Comparison of ENCODE assay signal across 20 cellular contexts in genomic region chr10:132639470-132639869, GRCh38.
DNase-seq lines count a peak whose midpoint lies in the region; TF ChIP-seq lines count a peak whose summit lies in the region.
"Had no signal": no experiment of that assay in that cellular context is flagged by ENCODE, and none has a peak within 500 bp of the region (broad histone marks: within the 10 kb centered on the region; RNA-seq: fewer than 3 reads in every experiment).

No MANE protein-coding gene starts in this region.

- H3K27me3 ChIP-seq in stomach smooth muscle (ENCODE audit: control insufficient read depth in 1 of 2, insufficient read depth in 2 of 2, low read length in 2 of 2), result no peaks in the 10 kb centered on the region

- H3K36me3 ChIP-seq in stomach smooth muscle (ENCODE audit: control insufficient read depth in 2 of 2, insufficient read depth in 2 of 2, low read length in 2 of 2), result no peaks in the 10 kb centered on the region

- H3K27me3 Mint-ChIP-seq in glutamatergic neuron (ENCODE audit: unreplicated experiment), result peaks cover 11% of the 10 kb centered on the region
- H3K27me3 Mint-ChIP-seq: CD4-positive, alpha-beta T cell had no signal

- H3K27ac Mint-ChIP-seq in glutamatergic neuron (ENCODE audit: unreplicated experiment), result peak overlapping the region; percentile 84
- H3K27ac Mint-ChIP-seq: CD4-positive, alpha-beta T cell; GM23338; HFFc6 had no signal

- H3K4me1 ChIP-seq in stomach smooth muscle (ENCODE audit: control insufficient read depth, insufficient read depth, low read length), result peaks cover 67% of the 10 kb centered on the region
- H3K4me1 ChIP-seq: Caco-2 had no signal

- peaks cover 43% of the 10 kb centered on the region for H3K4me1 Mint-ChIP-seq in glutamatergic neuron (ENCODE audit: low read depth, unreplicated experiment)

- no peak overlapping the region for H3K9ac ChIP-seq in stomach smooth muscle (ENCODE audit: low read length in 2 of 2)

- peak overlapping the region; percentile 37 for H3K4me3 Mint-ChIP-seq in glutamatergic neuron (ENCODE audit: unreplicated experiment)
- H3K4me3 Mint-ChIP-seq: CD4-positive, alpha-beta T cell; GM23338; HFFc6 had no signal

- no peak overlapping the region for H3K4me3 ChIP-seq in stomach smooth muscle (ENCODE audit: low read length in 2 of 2)
- H3K4me3 ChIP-seq: A549, GM12878, GM23338, K562 had no signal

- H3K36me3 Mint-ChIP-seq in glutamatergic neuron (ENCODE audit: unreplicated experiment), result peaks cover 15% of the 10 kb centered on the region

- no peaks in the 10 kb centered on the region for H3K9me3 ChIP-seq in stomach smooth muscle (ENCODE audit: control insufficient read depth in 2 of 2, low read length in 2 of 2)
- H3K9me3 ChIP-seq: A549, Caco-2 had no signal

- DNase-seq in DMS 273 (lab: John Stamatoyannopoulos, UW; ENCODE audit: unreplicated experiment) (peak; percentile 4), DMS 273 treated with DMSO at 0.1 percent for 48 hours (lab: John Stamatoyannopoulos, UW) (no peak), glutamatergic neuron (no peak), GM20000 (ENCODE audit: low spot score) (no peak), NCI-H226 (no peak)
- DNase-seq in NK-92 treated with Interleukin-12 subunit alpha and Interleukin-12 subunit beta, amount 100 ng/mL, for 24 hours (lab: John Stamatoyannopoulos, UW), result no peak
- DNase-seq: AML-193; Caco-2; CD4-positive, alpha-beta T cell; DMS79 treated with DMSO at 0.1 percent for 48 hours; HCEC 1CT; HFFc6; IMR-90 had no signal

- H3K9me3 Mint-ChIP-seq in glutamatergic neuron (ENCODE audit: unreplicated experiment), result no peaks in the 10 kb centered on the region
- H3K9me3 Mint-ChIP-seq: CD4-positive, alpha-beta T cell; HFFc6 had no signal

- H3K27ac ChIP-seq in stomach smooth muscle (ENCODE audit: low read length), result peak overlapping the region; percentile 69
- H3K27ac ChIP-seq: 22Rv1, A549, C4-2B had no signal

- no peak for TF ChIP-seq CTCF in glutamatergic neuron (IDR thresholded peaks at IDR 0.05; ENCODE audit: partially characterized antibody, unreplicated experiment)
- no peak for TF ChIP-seq CTCF in GM20000 (IDR thresholded peaks at IDR 0.05; ENCODE audit: extremely low read depth, missing control alignments)
